ENCODE assay signal across 1 cellular context in genomic region chr7:98206451-98207330, GRCh38.
TF ChIP-seq lines count a peak whose summit lies in the region.

No MANE protein-coding gene starts in this region.

TF ChIP-seq in HepG2, 621 proteins besides CTCF, POLR2A, EP300 and RAD21:
- TF ChIP-seq ARID3A (IDR thresholded peaks at IDR 0.05; ENCODE audit: low read depth, low read length) (no peak), AGO2 (optimal IDR thresholded peaks at IDR 0.05; ENCODE audit: low read depth, low read length) (peak; percentile 34)
